ENCODE assay signal across 8 cellular contexts in genomic region chr7:112422842-112423496, GRCh38. TPM values are rescaled to one million over a fixed set of nuclear protein-coding genes. Genes with fewer than 3 reads are reported as not detected.
A peak's percentile ranks its signal among the peaks of the same experiment; 100 is the strongest.
DNase-seq lines count a peak whose midpoint lies in the region; ATAC-seq and TF ChIP-seq lines count a peak whose summit lies in the region.

No MANE protein-coding gene starts in this region.

- H3K27ac ChIP-seq in Peyer's patch: no peak overlapping the region
- peak overlapping the region; percentile 47 for H3K27ac ChIP-seq in layer of hippocampus (ENCODE audit: low read depth, low read length)

- DNase-seq in NOMO-1 (lab: John Stamatoyannopoulos, UW; ENCODE audit: unreplicated experiment in 2 of 2): peak; percentile 35 to 54
- DNase-seq in NOMO-1 treated with dmso at 0.1 percent for 144 hours (lab: John Stamatoyannopoulos, UW; ENCODE audit: unreplicated experiment): no peak
- peak in 2 of 3 donors; percentile 25 to 55 for DNase-seq in Peyer's patch
- DNase-seq in cerebellar cortex (ENCODE audit: low spot score): peak; percentile 68

- no peaks in the 10 kb centered on the region for H3K9me3 Mint-ChIP-seq in stimulated activated memory B cell treated with anti-CD40 and anti-IgM and Interleukin-4, amounts not matched to agents 10 μg/mL and 1 μg/mL and 100 μg/mL, for 72 hours

- H3K27me3 ChIP-seq in Peyer's patch: no peaks in the 10 kb centered on the region
- no peaks in the 10 kb centered on the region for H3K27me3 ChIP-seq in layer of hippocampus (ENCODE audit: control insufficient read depth, insufficient read depth, low read length)

- ATAC-seq in HG03039 (IDR thresholded peaks at IDR 0.05; ENCODE audit: unreplicated experiment) (peak; percentile 59), GM19452 (IDR thresholded peaks at IDR 0.05; ENCODE audit: unreplicated experiment) (no peak)
- peak; percentile 62 for ATAC-seq in stimulated activated memory B cell treated with anti-CD40 and anti-IgM and Interleukin-4, amounts not matched to agents 10 μg/mL and 1 μg/mL and 100 μg/mL, for 72 hours

- no peak overlapping the region for H3K4me3 ChIP-seq in Peyer's patch

- no peak overlapping the region for H3K4me3 Mint-ChIP-seq in stimulated activated memory B cell treated with anti-CD40 and anti-IgM and Interleukin-4, amounts not matched to agents 10 μg/mL and 1 μg/mL and 100 μg/mL, for 72 hours

- peak overlapping the region; percentile 42 for H3K27ac Mint-ChIP-seq in stimulated activated memory B cell treated with anti-CD40 and anti-IgM and Interleukin-4, amounts not matched to agents 10 μg/mL and 1 μg/mL and 100 μg/mL, for 72 hours

- H3K9me3 ChIP-seq in Peyer's patch: no peaks in the 10 kb centered on the region

- TF ChIP-seq POLR2A in Peyer's patch (IDR thresholded peaks at IDR 0.05): no peak

- no peaks in the 10 kb centered on the region for H3K27me3 Mint-ChIP-seq in stimulated activated memory B cell treated with anti-CD40 and anti-IgM and Interleukin-4, amounts not matched to agents 10 μg/mL and 1 μg/mL and 100 μg/mL, for 72 hours

- H3K36me3 Mint-ChIP-seq in stimulated activated memory B cell treated with anti-CD40 and anti-IgM and Interleukin-4, amounts not matched to agents 10 μg/mL and 1 μg/mL and 100 μg/mL, for 72 hours: peaks cover 12% of the 10 kb centered on the region

- peaks cover 0 to 6% (median 0%) of the 10 kb centered on the region in 4 donors for H3K4me1 ChIP-seq in Peyer's patch

- peaks cover 15% of the 10 kb centered on the region for H3K4me1 Mint-ChIP-seq in stimulated activated memory B cell treated with anti-CD40 and anti-IgM and Interleukin-4, amounts not matched to agents 10 μg/mL and 1 μg/mL and 100 μg/mL, for 72 hours

- H3K36me3 ChIP-seq in Peyer's patch: no peaks in the 10 kb centered on the region

- no peak for TF ChIP-seq CTCF in Peyer's patch (IDR thresholded peaks at IDR 0.05)

RNA-seq across cellular contexts. Expression of gene IFRD1, which starts 27.3 kb away (rescaled TPM):
- 100 to 1,000 TPM in 1 of 4 donors, 10 to 100 TPM in 3; 52.0 to 109 (median 60.7) TPM for total RNA-seq in Peyer's patch

RNA-seq across cellular contexts. Expression of gene LSMEM1, which starts 57.8 kb away (rescaled TPM):
- 10 to 100 TPM in 2 of 4 donors, 1 to 10 TPM in 1, not detected in 1; 7.2 to 13.3 (median 12.9) TPM for total RNA-seq in Peyer's patch
